In genomic region chr1:234600418-234601216, GRCh38 we compare ENCODE assay signal across 8 cellular contexts. TPM values are rescaled to one million over a fixed set of nuclear protein-coding genes. Genes with fewer than 3 reads are reported as not detected.
DNase-seq lines count a peak whose midpoint lies in the region; ATAC-seq and TF ChIP-seq lines count a peak whose summit lies in the region.

No MANE protein-coding gene starts in this region.

- no peak overlapping the region for H2BK5ac ChIP-seq in mesendoderm (ENCODE audit: low read length)

- CTCF ChIA-PET in HCT116 (lab: Charles Lee) = interaction anchor here (2.8 kb wide), 1 partner anchor 483 kb away, joined by 9 read pairs; no protein-coding TSS in a partner anchor

- H3K27me3 ChIP-seq in DND-41 (ENCODE audit: insufficient read depth, low read length, poor library complexity) = no peaks in the 10 kb centered on the region
- no peaks in the 10 kb centered on the region for H3K27me3 ChIP-seq in HCT116 (ENCODE audit: insufficient read depth, low read length)
- H3K27me3 ChIP-seq in mesendoderm (ENCODE audit: insufficient read depth, low read length, poor library complexity) = no peaks in the 10 kb centered on the region
- no peaks in the 10 kb centered on the region for H3K27me3 ChIP-seq in upper lobe of right lung

- no CpG with 5 or more reads among the region's 11 CpGs for whole genome bisulfite sequencing in mesendoderm (ENCODE audit: extremely low coverage, insufficient coverage, low lambda C conversion rate)

- H2AFZ ChIP-seq in DND-41 (ENCODE audit: low read depth, low read length) = peak overlapping the region; percentile 11; the same call in 1 of the 2 replicates
- no peak overlapping the region for H2AFZ ChIP-seq in HCT116 (ENCODE audit: low read depth, low read length, poor library complexity, severe bottlenecking)

- DNase-seq in DND-41 (no peak), HCT116 (ENCODE audit: low read depth, low spot score) (peak; percentile 51), coronary artery (ENCODE audit: low spot score) (peak; percentile 66), mesendoderm (no peak), upper lobe of right lung (no peak), NCI-H1436 treated with DMSO at 0.1 percent for 48 hours (lab: John Stamatoyannopoulos, UW) (no peak), middle frontal gyrus (ENCODE audit: extremely low spot score, low spot score) (no peak)

- H3K79me1 ChIP-seq in mesendoderm (ENCODE audit: low read length) = peaks cover 4% of the 10 kb centered on the region

- H4K20me1 ChIP-seq in DND-41 (ENCODE audit: insufficient read depth, low read length) (peaks cover 29% of the 10 kb centered on the region), HCT116 (ENCODE audit: insufficient read depth) (peaks cover 8% of the 10 kb centered on the region; the same call in 1 of the 2 replicates)

- H3K4me2 ChIP-seq in DND-41 (ENCODE audit: insufficient read depth, low read length) (peak overlapping the region; percentile 77), HCT116 (ENCODE audit: low read length) (peak overlapping the region; percentile 80), mesendoderm (ENCODE audit: low read length) (peak overlapping the region; percentile 55)

- H3K23ac ChIP-seq in mesendoderm (ENCODE audit: low read length) = no peak overlapping the region

- POLR2A ChIA-PET in HCT116 (lab: Charles Lee) = interaction anchor here (1.1 to 3.1 kb wide), 4 partner anchors 10 to 124 kb away, joined by 3 to 26 read pairs (median 3); partner anchors contain the start of gene IRF2BP2

- H3K9me2 ChIP-seq in HCT116 (ENCODE audit: insufficient read depth) = no peaks in the 10 kb centered on the region

- H3K79me2 ChIP-seq in DND-41 (ENCODE audit: insufficient read depth, low read length) = peaks cover 46% of the 10 kb centered on the region
- H3K79me2 ChIP-seq in HCT116 (ENCODE audit: insufficient read depth, low read length) = peaks cover 32% of the 10 kb centered on the region
- peaks cover 18% of the 10 kb centered on the region for H3K79me2 ChIP-seq in mesendoderm (ENCODE audit: control insufficient read depth, insufficient read depth, low read length)

- no peaks in the 10 kb centered on the region for H3K9me3 ChIP-seq in DND-41 (ENCODE audit: insufficient read depth, low read length, severe bottlenecking)
- no peaks in the 10 kb centered on the region for H3K9me3 ChIP-seq in HCT116 (ENCODE audit: control insufficient read depth in 1 of 2, insufficient read depth in 1 of 2, low read depth in 1 of 2, low read length in 2 of 2)
- no peaks in the 10 kb centered on the region for H3K9me3 ChIP-seq in upper lobe of right lung

- H3K9ac ChIP-seq in DND-41 (ENCODE audit: low read depth, low read length) = peak overlapping the region; percentile 93
- peak overlapping the region; percentile 69 for H3K9ac ChIP-seq in HCT116 (ENCODE audit: low read length)
- H3K9ac ChIP-seq in mesendoderm (ENCODE audit: low read length) = peak overlapping the region; percentile 75

- TF ChIP-seq POLR2A in HCT116 (IDR thresholded peaks at IDR 0.05; ENCODE audit: borderline replicate concordance, extremely low read depth, insufficient read depth, insufficient read length) = no peak

- ATAC-seq in DND-41 (ENCODE audit: insufficient read depth, low read depth) (no peak), HCT116 (peak; percentile 1; the same call in 1 of the 2 replicates), upper lobe of right lung (no peak)

- H2AK5ac ChIP-seq in mesendoderm (ENCODE audit: low read length) = no peak overlapping the region

- no peak for TF ChIP-seq RAD21 in HCT116 (IDR thresholded peaks at IDR 0.05; ENCODE audit: low read depth)

- peak overlapping the region; percentile 93 for H3K18ac ChIP-seq in mesendoderm (ENCODE audit: low read length)

- intact Hi-C loops in HCT116 (cut with micrococcal nuclease) (loop anchor here (2.0 to 5.0 kb wide), 2 partner anchors 102 to 267 kb away; no protein-coding TSS in a partner anchor), upper lobe of right lung (cut with DNase I) (no loop called here)

- H3K27ac ChIP-seq in DND-41 (ENCODE audit: low read length) (peak overlapping the region; percentile 88), HCT116 (ENCODE audit: low read depth, low read length) (peak overlapping the region; percentile 69), coronary artery (peak overlapping the region; percentile 92 to 96), mesendoderm (ENCODE audit: low read depth, low read length) (peak overlapping the region; percentile 96), upper lobe of right lung (peak overlapping the region; percentile 99)

- peak overlapping the region; percentile 76 for H4K8ac ChIP-seq in mesendoderm (ENCODE audit: low read depth, low read length)

- peak overlapping the region; percentile 76 for H2BK15ac ChIP-seq in mesendoderm (replicated peaks; ENCODE audit: low read depth)

- TSS peak; percentile 94 for BruUV-seq in HCT116 (replicated peaks; lab: Mats Ljungman, UMichigan)

- H3K4me3 ChIP-seq in DND-41 (ENCODE audit: low read depth in 1 of 2, low read length in 2 of 2) (peak overlapping the region in 1 of 2 experiments; percentile 42; a peak in 2 of 4 replicates), HCT116 (replicated peaks in 1 of 2; ENCODE audit: low read depth in 1 of 2, low read length in 2 of 2) (peak overlapping the region; percentile 21 to 55), coronary artery (peak overlapping the region; percentile 67), mesendoderm (ENCODE audit: low read length) (no peak overlapping the region), upper lobe of right lung (peak overlapping the region; percentile 56)

- H3K4ac ChIP-seq in mesendoderm (ENCODE audit: low read depth, low read length) = peak overlapping the region; percentile 43

- H2BK120ac ChIP-seq in mesendoderm (ENCODE audit: low read depth, low read length) = no peak overlapping the region

- H3K56ac ChIP-seq in mesendoderm (ENCODE audit: low read length) = peak overlapping the region; percentile 82

- H3K36me3 ChIP-seq in DND-41 (ENCODE audit: insufficient read depth, low read length) = peaks cover 29% of the 10 kb centered on the region
- H3K36me3 ChIP-seq in HCT116 (ENCODE audit: control insufficient read depth in 1 of 2, insufficient read depth in 2 of 2, low read length in 2 of 2) = no peaks in the 10 kb centered on the region
- no peaks in the 10 kb centered on the region for H3K36me3 ChIP-seq in mesendoderm (ENCODE audit: control insufficient read depth, insufficient read depth, low read length)
- peaks cover 12% of the 10 kb centered on the region for H3K36me3 ChIP-seq in upper lobe of right lung

- RAD21 ChIA-PET in HCT116 (lab: Charles Lee; ENCODE audit: low non-redundant PET in 1 of 2, low total read pairs in 2 of 2, uncharacterized antibody in 2 of 2, unreplicated experiment in 2 of 2) = interaction anchor here in 1 of 2 experiments (0.9 kb wide), 1 partner anchor 124 kb away, joined by 3 read pairs; no protein-coding TSS in a partner anchor

- no peak overlapping the region for H4K5ac ChIP-seq in mesendoderm (ENCODE audit: low read length)

- no peak for TF ChIP-seq CTCF in DND-41 (IDR thresholded peaks at IDR 0.05; ENCODE audit: borderline replicate concordance, extremely low read depth, low read length, poor library complexity, severe bottlenecking)
- TF ChIP-seq CTCF in HCT116 (IDR thresholded peaks at IDR 0.05 in 2 of 3, conservative IDR thresholded peaks at IDR 0.05 in 1 of 3; ENCODE audit: borderline replicate concordance in 1 of 3, insufficient read depth in 1 of 3, low read depth in 2 of 3, low read length in 2 of 3) = no peak
- TF ChIP-seq CTCF in coronary artery (IDR thresholded peaks at IDR 0.05) = no peak
- TF ChIP-seq CTCF in upper lobe of right lung (IDR thresholded peaks at IDR 0.05) = no peak

- H3K4me1 ChIP-seq in DND-41 (ENCODE audit: insufficient read depth, low read length) (peaks cover 79% of the 10 kb centered on the region), HCT116 (ENCODE audit: control insufficient read depth in 1 of 2, insufficient read depth in 2 of 2, low read length in 2 of 2) (peaks cover 63 to 69% of the 10 kb centered on the region in 2 experiments), mesendoderm (ENCODE audit: control insufficient read depth, low read depth, low read length) (peaks cover 4% of the 10 kb centered on the region), upper lobe of right lung (peaks cover 52% of the 10 kb centered on the region)

TF ChIP-seq in HCT116, 20 proteins besides CTCF, POLR2A, EP300 and RAD21:
- TF ChIP-seq CEBPB (IDR thresholded peaks at IDR 0.05; ENCODE audit: low read depth) (no peak), POLR2AphosphoS5 (IDR thresholded peaks at IDR 0.05; ENCODE audit: low read depth, low read length) (0 out of 2 replicates have a peak, but pooled peaks have one; percentile 7)

TF ChIP-seq in PFSK-1, 5 proteins besides CTCF, POLR2A, EP300 and RAD21 (continues in another document):
- TF ChIP-seq TAF1 (IDR thresholded peaks at IDR 0.05; ENCODE audit: borderline replicate concordance, insufficient read depth, low read length) (peak; percentile 21; the same call in 1 of the 2 replicates), REST (IDR thresholded peaks at IDR 0.05; ENCODE audit: insufficient read depth in 1 of 2, low read depth in 2 of 2, low read length in 2 of 2) (no peak), SIN3A (IDR thresholded peaks at IDR 0.05; ENCODE audit: borderline replicate concordance, insufficient read depth, low read length) (no peak)

RNA-seq across cellular contexts. Expression of gene IRF2BP2, which starts 9.4 kb away (rescaled TPM):
- total RNA-seq in HCT116 (2021; ENCODE audit: unreplicated experiment) = 61.3 TPM
- 105 and 134 TPM in 2 replicates for polyA plus RNA-seq in HCT116 (2012)
- polyA plus RNA-seq in PFSK-1 (2012; ENCODE audit: insufficient read length, low read depth) = 264 TPM
- polyA plus RNA-seq in mesendoderm (2013, experiment 1 of 2) = 26.4 TPM
- polyA plus RNA-seq in mesendoderm (2013, experiment 2 of 2) = 26.7 TPM
- 161 TPM for total RNA-seq in upper lobe of right lung

Comparison
In these comparisons a context has a peak if more than half of its experiments do, and no peak if none do; other contexts are left out.
1. DNase-seq: peak in HCT116 (single experiment) and coronary artery (single experiment); none in DND-41 (single experiment), mesendoderm (single experiment), upper lobe of right lung (single experiment), NCI-H1436 treated with DMSO at 0.1 percent for 48 hours (single experiment) and middle frontal gyrus (single experiment).
2. Peak in every context shown above with its lines, with median percentiles within 50 percentile points of each other: H3K27ac ChIP-seq, H3K4me2 ChIP-seq and H3K9ac ChIP-seq.